ENCODE assay signal across 9 cellular contexts in the genomic region with DNA sequence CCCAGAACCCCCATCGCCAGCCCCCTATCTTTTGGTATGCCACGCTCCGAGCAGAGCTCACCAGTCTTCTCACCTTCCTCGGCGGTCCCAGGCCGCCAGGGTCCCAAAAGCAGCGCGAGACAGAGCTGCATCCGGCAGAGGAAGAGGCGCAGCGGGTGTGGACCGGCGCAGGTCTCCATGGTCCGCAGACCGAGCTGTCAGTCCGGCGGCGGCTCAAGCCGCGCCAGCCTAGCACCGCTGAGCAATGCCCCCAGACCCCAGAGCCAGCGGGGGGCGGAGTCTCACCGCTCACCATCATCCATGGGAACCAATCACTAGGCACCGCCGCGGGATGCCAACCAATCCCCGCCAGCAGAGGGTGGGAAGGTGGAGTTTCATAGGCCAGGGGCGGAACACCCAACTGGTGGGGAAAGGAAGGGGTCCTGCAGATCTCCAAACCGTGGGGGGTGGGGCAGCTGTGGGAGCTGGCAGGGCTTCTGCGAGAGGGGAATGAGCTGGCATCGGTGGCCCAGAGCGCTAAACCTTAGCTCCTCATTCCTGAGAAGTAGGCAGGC. TPM values are rescaled to one million over a fixed set of nuclear protein-coding genes. Genes with fewer than 3 reads are reported as not detected.
DNase-seq lines count a peak whose midpoint lies in the region; FAIRE-seq and TF ChIP-seq lines count a peak whose summit lies in the region.
"Had no signal": no experiment of that assay in that cellular context is flagged by ENCODE, and none has a peak within 500 bp of the region (broad histone marks: within the 10 kb centered on the region; RNA-seq: fewer than 3 reads in every experiment).

A gene (minus strand): TSS at position 233 of the 554 bp plus-strand sequence. CDS start 54 bp downstream, at position 179.

- no peaks in the 10 kb centered on the region for H3K36me3 Mint-ChIP-seq in progenitor cell of endocrine pancreas (ENCODE audit: insufficient read depth)

- H3K9me2 ChIP-seq in SK-N-SH: no peaks in the 10 kb centered on the region

- no peaks in the 10 kb centered on the region for H3K9me3 Mint-ChIP-seq in progenitor cell of endocrine pancreas (ENCODE audit: low read depth)

- H3K27ac ChIP-seq in SK-N-SH (ENCODE audit: low read depth in 2 of 2, low read length in 1 of 2) (no peak within 1 kb of the TSS; a peak in 1 of 4 replicates), keratinocyte (ENCODE audit: control insufficient read depth, insufficient read depth, low read length) (no peak within 1 kb of the TSS), osteoblast (ENCODE audit: low read depth, low read length) (no peak within 1 kb of the TSS)
- H3K27ac ChIP-seq: coronary artery had no signal

- H3K9me3 ChIP-seq in SK-N-SH: no peaks in the 10 kb centered on the region
- H3K9me3 ChIP-seq in keratinocyte (ENCODE audit: control insufficient read depth, low read depth, low read length): no peaks in the 10 kb centered on the region
- no peaks in the 10 kb centered on the region for H3K9me3 ChIP-seq in osteoblast (ENCODE audit: low read depth, low read length)

- no peaks in the 10 kb centered on the region for H3F3A ChIP-seq in SK-N-SH (replicated peaks; ENCODE audit: insufficient read depth)

- dilution Hi-C loops in keratinocyte (cut with MboI; ENCODE audit: extremely low pct_ligation_motif_present, low sequenced_read_pairs): no loop called here

- H3K9ac ChIP-seq in SK-N-SH: no peak within 1 kb of the TSS
- H3K9ac ChIP-seq in keratinocyte (ENCODE audit: control insufficient read depth, extremely low read depth, insufficient read depth, low read length): no peak within 1 kb of the TSS

- peaks cover 0 to 13% of the 10 kb centered on the region in 2 experiments; a peak in 1 of 4 replicates for H3K4me1 ChIP-seq in SK-N-SH (ENCODE audit: control insufficient read depth in 1 of 2, insufficient read depth in 2 of 2, low read depth in 1 of 2, low read length in 1 of 2)
- H3K4me1 ChIP-seq in keratinocyte (ENCODE audit: control insufficient read depth, extremely low read depth, insufficient read depth, low read length): no peaks in the 10 kb centered on the region
- no peaks in the 10 kb centered on the region for H3K4me1 ChIP-seq in osteoblast (ENCODE audit: insufficient read depth, low read length)

- TF ChIP-seq RAD21 in SK-N-SH (IDR thresholded peaks at IDR 0.05; ENCODE audit: low read length): no peak

- CTCF ChIA-PET in SK-N-SH (lab: Yijun Ruan, JAX): interaction anchor here (0.5 to 2.4 kb wide), 15 partner anchors 10 to 1347 kb away, joined by 3 to 11 read pairs (median 6); a partner anchor contains a TSS

- TF ChIP-seq EP300 in SK-N-SH (IDR thresholded peaks at IDR 0.05; ENCODE audit: borderline replicate concordance in 1 of 2, low read depth in 1 of 2, low read length in 1 of 2): no peak

- H3K36me3 ChIP-seq in SK-N-SH (replicated peaks in 1 of 2; ENCODE audit: control insufficient read depth in 1 of 2, insufficient read depth in 2 of 2, low read length in 1 of 2) (no peaks in the 10 kb centered on the region), keratinocyte (ENCODE audit: control insufficient read depth in 2 of 2, extremely low read depth in 1 of 2, insufficient read depth in 2 of 2, low read length in 2 of 2) (no peaks in the 10 kb centered on the region), osteoblast (ENCODE audit: insufficient read depth, low read length) (no peaks in the 10 kb centered on the region)

- POLR2A ChIA-PET in SK-N-SH (lab: Yijun Ruan, JAX): interaction anchor here (0.7 to 2.1 kb wide), 5 partner anchors 21 to 73 kb away, joined by 3 to 6 read pairs (median 5); a partner anchor contains a TSS

- no peak within 1 kb of the TSS for H3K4me3 Mint-ChIP-seq in progenitor cell of endocrine pancreas (ENCODE audit: low read depth)

- DNase-seq in COR-L47 (lab: John Stamatoyannopoulos, UW): peak; percentile 75
- DNase-seq in NCI-H1417 (lab: John Stamatoyannopoulos, UW): peak; percentile 46 to 87 (median 81)
- peak; percentile 97 for DNase-seq in SK-N-SH
- DNase-seq in keratinocyte (ENCODE audit: low read depth, low spot score): no peak
- no peak for DNase-seq in stimulated activated CD4-positive, alpha-beta T cell treated with anti-CD3 and anti-CD28 coated beads, Interleukin-1b, Interleukin-23, amount 100 ng/mL, for 48 hours
- no peak for DNase-seq in ureter (ENCODE audit: low spot score)
- DNase-seq in osteoblast (ENCODE audit: insufficient read length, low spot score, missing footprints): no peak
- no peak for DNase-seq in progenitor cell of endocrine pancreas (ENCODE audit: low spot score, unreplicated experiment)

- peaks cover 40% of the 10 kb centered on the region for H3K27me3 ChIP-seq in SK-N-SH (ENCODE audit: insufficient read depth)
- peaks cover 69% of the 10 kb centered on the region for H3K27me3 ChIP-seq in keratinocyte (ENCODE audit: control insufficient read depth, extremely low read depth, insufficient read depth, low read length)
- peaks cover 51% of the 10 kb centered on the region for H3K27me3 ChIP-seq in osteoblast (ENCODE audit: insufficient read depth, low read length)

- 0 out of 2 replicates have a peak, but pooled peaks cover 3% of the 10 kb centered on the region for H4K20me1 ChIP-seq in SK-N-SH (ENCODE audit: insufficient read depth)
- H4K20me1 ChIP-seq in keratinocyte (ENCODE audit: control insufficient read depth, extremely low read depth, insufficient read depth, low read length): no peaks in the 10 kb centered on the region
- H4K20me1 ChIP-seq in osteoblast (ENCODE audit: insufficient read depth, low read length): no peaks in the 10 kb centered on the region

- H3K27me3 Mint-ChIP-seq in progenitor cell of endocrine pancreas: peaks cover 87% of the 10 kb centered on the region

- H3K4me1 Mint-ChIP-seq in progenitor cell of endocrine pancreas (ENCODE audit: low read depth): no peaks in the 10 kb centered on the region

- FAIRE-seq in keratinocyte (lab: Jason Lieb, UNC): no peak

- H3K79me2 ChIP-seq in SK-N-SH (ENCODE audit: insufficient read depth): no peaks in the 10 kb centered on the region
- H3K79me2 ChIP-seq in keratinocyte (ENCODE audit: control insufficient read depth, insufficient read depth, low read length): no peaks in the 10 kb centered on the region
- no peaks in the 10 kb centered on the region for H3K79me2 ChIP-seq in osteoblast (ENCODE audit: insufficient read depth, low read length)

- WGBS in SK-N-SH (ENCODE audit: low lambda C conversion rate): 7% methylated on average over 24 of the region's 33 CpGs

- no peak within 1 kb of the TSS for H3K27ac Mint-ChIP-seq in progenitor cell of endocrine pancreas

- H2AFZ ChIP-seq in SK-N-SH (ENCODE audit: low read depth): no peak within 1 kb of the TSS
- no peak within 1 kb of the TSS for H2AFZ ChIP-seq in keratinocyte (ENCODE audit: control insufficient read depth, low read length)
- no peak within 1 kb of the TSS for H2AFZ ChIP-seq in osteoblast (ENCODE audit: low read length)

- H3K4me2 ChIP-seq in SK-N-SH (peak within 1 kb of the TSS; percentile 24; the same call in 1 of the 2 replicates), keratinocyte (ENCODE audit: control insufficient read depth, extremely low read depth, insufficient read depth, low read depth, low read length) (peak within 1 kb of the TSS; percentile 10), osteoblast (ENCODE audit: insufficient read depth, low read length) (no peak within 1 kb of the TSS)

- H3K4me3 ChIP-seq in SK-N-SH (ENCODE audit: low read depth in 2 of 2, low read length in 1 of 2) (peak within 1 kb of the TSS in 1 of 2 experiments; percentile 42; a peak in 2 of 4 replicates), keratinocyte (ENCODE audit: control insufficient read depth in 2 of 3, extremely low read depth in 1 of 3, insufficient read depth in 2 of 3, low read depth in 1 of 3, low read length in 3 of 3) (no peak within 1 kb of the TSS), osteoblast (ENCODE audit: insufficient read depth, low read length) (no peak within 1 kb of the TSS)
- H3K4me3 ChIP-seq: coronary artery had no signal

- TF ChIP-seq CTCF in SK-N-SH (IDR thresholded peaks at IDR 0.05): no peak
- TF ChIP-seq CTCF in keratinocyte (optimal IDR thresholded peaks at IDR 0.05 in 1 of 3, IDR thresholded peaks at IDR 0.05 in 1 of 3, conservative IDR thresholded peaks at IDR 0.05 in 1 of 3; ENCODE audit: extremely low read depth in 1 of 3, insufficient read depth in 2 of 3, low read length in 3 of 3): no peak
- TF ChIP-seq CTCF in osteoblast (IDR thresholded peaks at IDR 0.05; ENCODE audit: extremely low read depth, low read depth, low read length): no peak
- TF ChIP-seq CTCF in progenitor cell of endocrine pancreas (IDR thresholded peaks at IDR 0.05; ENCODE audit: unreplicated experiment): no peak

- no peaks in the 10 kb centered on the region for H3K9me1 ChIP-seq in keratinocyte (ENCODE audit: control insufficient read depth, extremely low read depth, insufficient read depth, low read length)

TF ChIP-seq in SK-N-SH, 30 proteins besides CTCF, POLR2A, EP300 and RAD21 (continues in another document):
- TF ChIP-seq FOXJ3 (CRISPR knock-in tag; IDR thresholded peaks at IDR 0.05) (no peak), SMC3 (IDR thresholded peaks at IDR 0.05; ENCODE audit: low read depth, low read length) (no peak), RFX5 (IDR thresholded peaks at IDR 0.05; ENCODE audit: low read length) (peak; percentile 57; the same call in 1 of the 2 replicates)

RNA-seq across cellular contexts. Expression of the gene that starts here (rescaled TPM):
- polyA plus RNA-seq in SK-N-SH (2012; rRNA removed) (0.05 and 0.06 TPM in 2 replicates), keratinocyte (0.01 TPM in 1 of 3 replicates, not detected in the others)
- 0.05 and 0.14 TPM in 2 replicates for polyA plus RNA-seq in SK-N-SH (2012; cell fraction: cytosol; rRNA removed)
- polyA plus RNA-seq in SK-N-SH (2012; cell fraction: nucleus; rRNA removed): 0.14 and 0.36 TPM in 2 replicates
- not detected for polyA plus RNA-seq in keratinocyte (2011; ENCODE audit: low read depth)
- polyA plus RNA-seq in keratinocyte (2011; cell fraction: cytosol; rRNA removed): not detected in 2 replicates
- polyA plus RNA-seq in keratinocyte (2011; cell fraction: nucleus; rRNA removed): not detected in 2 replicates
- polyA plus RNA-seq in keratinocyte (2012; ENCODE audit: low replicate concordance): not detected in 2 replicates
- polyA minus RNA-seq in keratinocyte: not detected in 3 replicates
- polyA minus RNA-seq in keratinocyte (2011; cell fraction: cytosol; rRNA and poly(A)+ RNA removed): not detected
- polyA minus RNA-seq in keratinocyte (2011; cell fraction: nucleus; rRNA and poly(A)+ RNA removed): 0.11 TPM in 1 of 2 replicates, not detected in the other
- total RNA-seq in ureter (4.4 TPM), osteoblast (not detected in 2 replicates), progenitor cell of endocrine pancreas (5.1 and 6.2 TPM in 2 replicates)

Comparison
In these comparisons a context has a peak if more than half of its experiments do, and no peak if none do; other contexts are left out.
1. Peak in DNase-seq and H3K4me2 ChIP-seq in SK-N-SH; RNA of the gene not detected or under 1 TPM.
2. DNase-seq: peak in COR-L47 (single experiment) and NCI-H1417 (3 of 3); none in keratinocyte (single experiment), stimulated activated CD4-positive, alpha-beta T cell treated with anti-CD3 and anti-CD28 coated beads, Interleukin-1b, Interleukin-23, amount 100 ng/mL, for 48 hours (single experiment), ureter (single experiment), osteoblast (single experiment) and progenitor cell of endocrine pancreas (single experiment).